In the genomic region with DNA sequence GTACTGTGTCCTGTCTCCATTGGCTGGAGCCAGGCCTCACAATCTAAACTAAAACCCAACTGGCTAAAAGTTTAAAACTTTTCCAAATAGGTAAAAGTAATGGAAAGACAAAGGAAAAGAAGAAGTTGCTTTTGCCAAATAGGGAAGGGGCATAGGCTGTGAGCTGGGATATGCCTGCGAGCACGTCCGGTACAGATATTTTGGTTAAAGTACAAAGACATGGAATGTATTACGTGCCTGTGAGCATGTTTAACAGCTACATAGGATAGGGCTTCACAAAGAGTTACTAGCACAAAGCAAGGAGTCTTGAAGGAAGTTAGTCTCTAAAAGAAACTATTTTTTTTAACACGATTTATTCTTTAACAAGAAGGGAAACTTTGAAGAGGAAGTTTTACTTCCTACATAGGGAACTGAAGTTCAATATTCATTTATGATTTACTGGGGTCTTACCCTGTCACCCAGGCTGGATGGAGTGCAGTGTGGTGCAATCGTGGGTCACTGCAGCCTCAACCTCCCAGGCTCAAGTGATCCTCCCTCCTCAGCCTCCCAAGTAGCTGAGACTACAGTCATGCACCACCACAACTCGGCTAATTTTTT, we compare ENCODE assay signal across 15 cellular contexts. TPM values are rescaled to one million over a fixed set of nuclear protein-coding genes. Genes with fewer than 3 reads are reported as not detected.
"Had no signal": no experiment of that assay in that cellular context is flagged by ENCODE, and none has a peak within 500 bp of the region (broad histone marks: within the 10 kb centered on the region; RNA-seq: fewer than 3 reads in every experiment).

No MANE protein-coding gene starts in this region.

- H3K4me3 ChIP-seq: ascending aorta, breast epithelium, heart left ventricle, lower lobe of right lung, neural progenitor cell, pancreas had no signal

- H3K36me3 ChIP-seq: ascending aorta, breast epithelium, heart left ventricle, lower lobe of right lung, neural progenitor cell, pancreas had no signal

- H3K4me2 ChIP-seq: neural progenitor cell had no signal

- DNase-seq: activated CD4-positive, alpha-beta T cell treated with anti-CD3 and anti-CD28 coated beads, Interleukin-2, amount 50 U/mL, for 1 hour; activated naive CD4-positive, alpha-beta T cell treated with anti-CD3 and anti-CD28 coated beads, Interleukin-2, amount 10 ng/mL, durations not matched to agents 7 days and 5 days; cerebellar nuclear complex; dermis blood vessel endothelial cell; effector memory CD8-positive, alpha-beta T cell; foreskin keratinocyte; heart left ventricle; left colon; lower lobe of right lung; pancreas; stimulated activated CD4-positive, alpha-beta T cell treated with anti-CD3 and anti-CD28 coated beads, Interleukin-1b, Interleukin-23, amount 100 ng/mL, for 48 hours had no signal

- H2AFZ ChIP-seq: neural progenitor cell had no signal

- H3K27me3 ChIP-seq: ascending aorta, breast epithelium, pancreas had no signal

- H3K9me3 ChIP-seq: ascending aorta, lower lobe of right lung, pancreas had no signal

- H3K27ac ChIP-seq: ascending aorta, breast epithelium, foreskin keratinocyte, lower lobe of right lung, neural progenitor cell, pancreas had no signal

- H3K4me1 ChIP-seq: breast epithelium, foreskin keratinocyte, neural progenitor cell, pancreas had no signal

RNA-seq across cellular contexts. Expression of a gene that starts 43.0 kb away (rescaled TPM):
- total RNA-seq: activated CD8-positive, alpha-beta memory T cell treated with anti-CD3 and anti-CD28 coated beads for 36 hours; ascending aorta; breast epithelium; dermis blood vessel endothelial cell; foreskin keratinocyte; lower lobe of right lung had no signal
